Comparison of ENCODE assay signal across 11 cellular contexts in the genomic region with DNA sequence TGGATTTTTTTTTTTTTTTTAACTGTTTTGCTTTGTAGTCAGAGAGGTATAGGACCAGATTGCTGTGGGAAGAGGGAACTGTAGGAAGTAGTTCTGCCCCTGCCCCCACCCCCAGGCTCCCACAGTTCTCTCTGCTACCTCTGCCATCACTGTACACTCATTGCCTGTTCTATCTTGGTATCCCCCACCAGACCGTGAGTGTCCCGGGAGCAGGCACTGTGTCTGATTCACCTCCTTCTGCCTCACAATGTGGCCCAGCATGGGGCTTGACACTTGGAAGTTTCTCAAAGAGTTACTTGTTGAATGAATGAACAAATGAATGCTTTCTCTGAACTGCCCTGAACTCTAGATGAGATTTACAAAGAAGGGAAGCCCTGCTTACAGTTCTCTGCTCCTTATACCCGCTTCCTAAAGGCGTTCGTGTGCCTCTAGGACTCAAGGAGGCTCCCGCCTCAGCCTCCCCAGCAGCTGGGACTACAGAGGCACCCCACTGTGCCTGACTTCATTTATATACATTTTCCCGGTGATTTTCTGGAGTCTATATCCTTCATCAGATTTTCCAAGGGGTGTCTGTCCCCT. TPM values are rescaled to one million over a fixed set of nuclear protein-coding genes. Genes with fewer than 3 reads are reported as not detected.
DNase-seq lines count a peak whose midpoint lies in the region; ATAC-seq, FAIRE-seq and TF ChIP-seq lines count a peak whose summit lies in the region.
"Had no signal": no experiment of that assay in that cellular context is flagged by ENCODE, and none has a peak within 500 bp of the region (broad histone marks: within the 10 kb centered on the region; RNA-seq: fewer than 3 reads in every experiment).

No MANE protein-coding gene starts in this region.

- H4K20me1 ChIP-seq in SK-N-SH (ENCODE audit: insufficient read depth): no peaks in the 10 kb centered on the region

- no peak for FAIRE-seq in D721Med (lab: Jason Lieb, UNC)
- FAIRE-seq: TTC549 had no signal

- DNase-seq in GOT3 (lab: John Stamatoyannopoulos, UW) (peak; percentile 26), SK-N-SH (no peak), fibroblast of peridontal ligament (ENCODE audit: extremely low read depth) (peak; percentile 16), renal cortical epithelial cell (ENCODE audit: low read depth) (peak; percentile 56), activated gamma-delta T cell treated with Interleukin-2 at 50 U/mL for 16 hours (no peak), D721Med (ENCODE audit: insufficient read length, low spot score) (no peak)
- DNase-seq: stimulated activated CD4-positive, alpha-beta T cell treated with anti-CD3 and anti-CD28 coated beads, Interleukin-12 subunit alpha, Interleukin-12 subunit beta, amount 100 ng/mL, for 4 hours had no signal

- H3K36me3 ChIP-seq in SK-N-SH (replicated peaks in 1 of 2; ENCODE audit: control insufficient read depth in 1 of 2, insufficient read depth in 2 of 2, low read length in 1 of 2): no peaks in the 10 kb centered on the region

- peaks cover 0 to 17% of the 10 kb centered on the region in 2 experiments; a peak in 1 of 4 replicates for H3K4me1 ChIP-seq in SK-N-SH (ENCODE audit: control insufficient read depth in 1 of 2, insufficient read depth in 2 of 2, low read depth in 1 of 2, low read length in 1 of 2)

- CTCF ChIA-PET in SK-N-SH (lab: Yijun Ruan, JAX): interaction anchor here (0.9 to 4.0 kb wide), 2 partner anchors 54 to 61 kb away, joined by 3 to 20 read pairs; no protein-coding TSS in a partner anchor

- TF ChIP-seq EP300 in SK-N-SH (IDR thresholded peaks at IDR 0.05; ENCODE audit: borderline replicate concordance in 1 of 2, low read depth in 1 of 2, low read length in 1 of 2): no peak

- no peak for TF ChIP-seq POLR2A in GM18505 (IDR thresholded peaks at IDR 0.05; ENCODE audit: borderline replicate concordance, extremely low read depth, insufficient read depth, insufficient read length)

- ATAC-seq in GM18505 (IDR thresholded peaks at IDR 0.05; ENCODE audit: unreplicated experiment): no peak
- ATAC-seq in GM21447 (IDR thresholded peaks at IDR 0.05; ENCODE audit: unreplicated experiment): no peak
- ATAC-seq: activated naive CD4-positive, alpha-beta T cell treated with anti-CD3 and anti-CD28 coated beads, Interleukin-2, amount 50 U/mL, for 72 hours had no signal

- H3F3A ChIP-seq in SK-N-SH (replicated peaks; ENCODE audit: insufficient read depth): no peaks in the 10 kb centered on the region

- no peak overlapping the region for H3K4me2 ChIP-seq in SK-N-SH

- no peak overlapping the region for H3K4me3 ChIP-seq in SK-N-SH (ENCODE audit: low read depth in 2 of 2, low read length in 1 of 2)

- no peak overlapping the region for H3K27ac ChIP-seq in SK-N-SH (ENCODE audit: low read depth in 2 of 2, low read length in 1 of 2)

- no peaks in the 10 kb centered on the region for H3K79me2 ChIP-seq in SK-N-SH (ENCODE audit: insufficient read depth)

- TF ChIP-seq CTCF in SK-N-SH (IDR thresholded peaks at IDR 0.05) (no peak), D721Med (IDR thresholded peaks at IDR 0.05; ENCODE audit: insufficient read depth, missing control alignments) (no peak)

- 66% methylated on average over 7 of the region's 7 CpGs for WGBS in SK-N-SH (ENCODE audit: low lambda C conversion rate)

- H3K9ac ChIP-seq in SK-N-SH: no peak overlapping the region

- H3K9me2 ChIP-seq in SK-N-SH: no peaks in the 10 kb centered on the region

- POLR2A ChIA-PET in SK-N-SH (lab: Yijun Ruan, JAX): interaction anchor here (0.6 kb wide), 1 partner anchor 88 kb away, joined by 3 read pairs; no protein-coding TSS in a partner anchor

- H2AFZ ChIP-seq in SK-N-SH (ENCODE audit: low read depth): peak overlapping the region; percentile 74; the same call in 1 of the 2 replicates

- H3K9me3 ChIP-seq in SK-N-SH: no peaks in the 10 kb centered on the region

- TF ChIP-seq RAD21 in SK-N-SH (IDR thresholded peaks at IDR 0.05; ENCODE audit: low read length): no peak

- H3K27me3 ChIP-seq in SK-N-SH (ENCODE audit: insufficient read depth): no peaks in the 10 kb centered on the region

TF ChIP-seq in SK-N-SH, 30 proteins besides CTCF, POLR2A, EP300 and RAD21:
- TF ChIP-seq RCOR1 (IDR thresholded peaks at IDR 0.05; ENCODE audit: low read length) (no peak), RXRA (IDR thresholded peaks at IDR 0.05; ENCODE audit: borderline replicate concordance, low read depth) (no peak), RFX5 (IDR thresholded peaks at IDR 0.05; ENCODE audit: low read length) (no peak), EZH2phosphoT487 (IDR thresholded peaks at IDR 0.05; ENCODE audit: borderline replicate concordance, low read depth) (no peak), TAF1 (IDR thresholded peaks at IDR 0.05; ENCODE audit: borderline replicate concordance, low read depth, low read length) (no peak), SMC3 (IDR thresholded peaks at IDR 0.05; ENCODE audit: low read depth, low read length) (no peak)
- TF ChIP-seq, protein P1, sequence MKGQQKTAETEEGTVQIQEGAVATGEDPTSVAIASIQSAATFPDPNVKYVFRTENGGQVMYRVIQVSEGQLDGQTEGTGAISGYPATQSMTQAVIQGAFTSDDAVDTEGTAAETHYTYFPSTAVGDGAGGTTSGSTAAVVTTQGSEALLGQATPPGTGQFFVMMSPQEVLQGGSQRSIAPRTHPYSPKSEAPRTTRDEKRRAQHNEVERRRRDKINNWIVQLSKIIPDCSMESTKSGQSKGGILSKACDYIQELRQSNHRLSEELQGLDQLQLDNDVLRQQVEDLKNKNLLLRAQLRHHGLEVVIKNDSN (IDR thresholded peaks at IDR 0.05; ENCODE audit: borderline replicate concordance, low read depth): no peak

RNA-seq across cellular contexts. Expression of a gene that starts 27.1 kb away (rescaled TPM):
- 6.8 and 6.9 TPM in 2 replicates for polyA plus RNA-seq in SK-N-SH (2012; rRNA removed)
- 9.7 and 10.6 TPM in 2 replicates for polyA plus RNA-seq in SK-N-SH (2012; cell fraction: cytosol; rRNA removed)
- 5.0 and 6.5 TPM in 2 replicates for polyA plus RNA-seq in SK-N-SH (2012; cell fraction: nucleus; rRNA removed)
- 22.2 and 77.6 TPM in 2 replicates for total RNA-seq in renal cortical epithelial cell

Comparison
In these comparisons a context has a peak if more than half of its experiments do, and no peak if none do; other contexts are left out.
1. DNase-seq: peak in GOT3 (single experiment), fibroblast of peridontal ligament (single experiment) and renal cortical epithelial cell (single experiment); none in SK-N-SH (single experiment), activated gamma-delta T cell treated with Interleukin-2 at 50 U/mL for 16 hours (single experiment) and D721Med (single experiment).